Comparison of ENCODE assay signal across 10 cellular contexts in the genomic region with DNA sequence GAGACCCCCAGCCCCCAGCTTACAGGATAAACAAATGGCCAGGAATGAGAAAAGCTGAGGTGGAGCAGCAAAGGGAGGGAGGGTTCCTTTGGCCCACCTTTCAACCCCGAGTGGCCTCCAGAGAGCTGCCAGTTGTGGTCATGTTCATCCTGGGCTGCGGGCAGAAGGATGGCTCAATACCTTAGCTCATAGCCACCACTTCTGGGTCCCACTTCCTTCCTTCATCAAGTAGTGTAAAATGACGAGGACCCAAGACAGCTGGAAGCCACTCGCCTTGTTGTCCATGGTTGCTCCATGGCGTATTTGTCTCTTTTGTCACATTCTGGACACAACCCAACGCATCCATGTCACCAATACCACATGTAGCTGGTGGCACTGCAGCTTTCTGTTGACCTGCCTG. TPM values are rescaled to one million over a fixed set of nuclear protein-coding genes. Genes with fewer than 3 reads are reported as not detected.
DNase-seq lines count a peak whose midpoint lies in the region; ATAC-seq and TF ChIP-seq lines count a peak whose summit lies in the region.
"Had no signal": no experiment of that assay in that cellular context is flagged by ENCODE, and none has a peak within 500 bp of the region (broad histone marks: within the 10 kb centered on the region; RNA-seq: fewer than 3 reads in every experiment).

No MANE protein-coding gene starts in this region.

- peaks cover 46% of the 10 kb centered on the region for H3K36me3 Mint-ChIP-seq in activated CD4-positive, alpha-beta T cell treated with anti-CD3 and anti-CD28 coated beads for 36 hours (ENCODE audit: low read depth)
- H3K36me3 Mint-ChIP-seq in H9 (ENCODE audit: insufficient read depth in 1 of 3, low read depth in 3 of 3), result peaks cover 2 to 12% (median 4%) of the 10 kb centered on the region in 3 experiments; a peak in 5 of 7 replicates
- H3K36me3 Mint-ChIP-seq: brain had no signal

- 43 to 57% (median 50%) methylated on average over 6 of the region's 6 CpGs for WGBS in spleen, 5 donors
- no CpG with 5 or more reads among the region's 6 CpGs for WGBS in H9 (ENCODE audit: extremely low coverage, insufficient read length, low lambda C conversion rate)

- H3K27me3 ChIP-seq in spleen (replicated peaks in 1 of 7) (no peaks in the 10 kb centered on the region), H9 (ENCODE audit: insufficient read depth, low read length) (no peaks in the 10 kb centered on the region)

- no peak overlapping the region for H3T11ph ChIP-seq in H9 (ENCODE audit: low read length)

- H3K79me1 ChIP-seq in H9 (ENCODE audit: insufficient read depth, low read depth, low read length, poor library complexity, severe bottlenecking), result no peaks in the 10 kb centered on the region

- H3K9ac ChIP-seq in H9 (ENCODE audit: extremely low read depth, insufficient read length, low read length), result no peak overlapping the region

- ATAC-seq in activated CD4-positive, alpha-beta T cell treated with anti-CD3 and anti-CD28 coated beads for 36 hours, result peak; percentile 31
- peak; percentile 33 for ATAC-seq in HG03354 (IDR thresholded peaks at IDR 0.05; ENCODE audit: poor library complexity, severe bottlenecking, unreplicated experiment)

- H3K4ac ChIP-seq in H9 (ENCODE audit: low read depth, low read length), result no peak overlapping the region

- H4K91ac ChIP-seq in H9 (ENCODE audit: insufficient read length, low read depth, low read length), result no peak overlapping the region

- no peak overlapping the region for H2AFZ ChIP-seq in H9 (ENCODE audit: low read length)

- no peak overlapping the region for H3K14ac ChIP-seq in H9 (ENCODE audit: insufficient read depth, low read length)

- intact Hi-C loops in activated CD4-positive, alpha-beta T cell treated with anti-CD3 and anti-CD28 coated beads for 36 hours (cut with DNase I, micrococcal nuclease), result loop anchor here (1.0 to 2.0 kb wide), 2 partner anchors 24 kb away; partner anchors contain the start of gene CRACR2A (in 1 of the 2)
- intact Hi-C loops in spleen (cut with DNase I; ENCODE audit: low total_unique reads), result no loop called here

- H3K79me2 ChIP-seq in H9 (ENCODE audit: insufficient read depth, low read length), result no peaks in the 10 kb centered on the region

- no peaks in the 10 kb centered on the region for H4K20me1 ChIP-seq in H9 (ENCODE audit: control insufficient read depth, insufficient read depth, insufficient read length)

- H2BK12ac ChIP-seq in H9 (ENCODE audit: insufficient read length, low read depth, low read length), result no peak overlapping the region

- no peaks in the 10 kb centered on the region for H3K27me3 Mint-ChIP-seq in activated CD4-positive, alpha-beta T cell treated with anti-CD3 and anti-CD28 coated beads for 36 hours
- no peaks in the 10 kb centered on the region for H3K27me3 Mint-ChIP-seq in H9 (ENCODE audit: low read depth)
- H3K27me3 Mint-ChIP-seq: brain had no signal

- peak overlapping the region; percentile 37 to 88 (median 76) for H3K27ac ChIP-seq in spleen
- H3K27ac ChIP-seq in H9 (ENCODE audit: insufficient read length, low read depth, low read length), result no peak overlapping the region

- TF ChIP-seq CTCF in spleen (IDR thresholded peaks at IDR 0.05 in 8 of 11, conservative IDR thresholded peaks at IDR 0.05 in 3 of 11) (no peak), H9 (conservative IDR thresholded peaks at IDR 0.05) (no peak)

- H3K36me3 ChIP-seq in spleen, result peaks cover 0 to 68% (median 20%) of the 10 kb centered on the region in 6 donors

- CTCF ChIA-PET in activated CD4-positive, alpha-beta T cell treated with anti-CD3 and anti-CD28 coated beads for 36 hours (lab: Charles Lee), result interaction anchor here (1.0 to 1.4 kb wide), 3 partner anchors 13 to 49 kb away, joined by 3 to 4 read pairs (median 3); partner anchors contain the start of gene CRACR2A

- H3K27ac Mint-ChIP-seq in activated CD4-positive, alpha-beta T cell treated with anti-CD3 and anti-CD28 coated beads for 36 hours, result peak overlapping the region; percentile 73
- no peak overlapping the region for H3K27ac Mint-ChIP-seq in H9

- no peaks in the 10 kb centered on the region for H3K9me3 Mint-ChIP-seq in activated CD4-positive, alpha-beta T cell treated with anti-CD3 and anti-CD28 coated beads for 36 hours (ENCODE audit: low read depth)
- H3K9me3 Mint-ChIP-seq in H9, result peaks cover 3 to 10% of the 10 kb centered on the region in 2 experiments; a peak in 4 of 5 replicates

- H3K4me1 ChIP-seq in spleen (peaks cover 0 to 57% (median 22%) of the 10 kb centered on the region in 6 donors), H9 (ENCODE audit: insufficient read depth, low read length) (peaks cover 4% of the 10 kb centered on the region)

- no peak overlapping the region for H3K4me2 ChIP-seq in H9 (ENCODE audit: insufficient read depth, insufficient read length, low read length)

- no peak overlapping the region for H2AK5ac ChIP-seq in H9 (ENCODE audit: insufficient read length, low read length)

- no peak overlapping the region for H2BK15ac ChIP-seq in H9 (ENCODE audit: low read depth, low read length)

- no peak overlapping the region for H2BK5ac ChIP-seq in H9 (ENCODE audit: insufficient read length, low read length)

- no peak overlapping the region for H4K5ac ChIP-seq in H9 (ENCODE audit: insufficient read length, low read depth, low read length)

- no peaks in the 10 kb centered on the region for H3K9me3 ChIP-seq in spleen
- peaks cover 2% of the 10 kb centered on the region for H3K9me3 ChIP-seq in H9 (ENCODE audit: control insufficient read depth, low read depth, low read length)

- no peaks in the 10 kb centered on the region for H3K23me2 ChIP-seq in H9 (ENCODE audit: insufficient read length, low read depth, low read length, poor library complexity, severe bottlenecking)

- H3K4me1 Mint-ChIP-seq in activated CD4-positive, alpha-beta T cell treated with anti-CD3 and anti-CD28 coated beads for 36 hours, result peaks cover 37% of the 10 kb centered on the region
- H3K4me1 Mint-ChIP-seq in H9, result peaks cover 39 to 48% of the 10 kb centered on the region in 2 experiments

- no peak overlapping the region for H3K18ac ChIP-seq in H9 (ENCODE audit: insufficient read length, low read depth, low read length)

- no peak overlapping the region for H4K8ac ChIP-seq in H9 (replicated peaks; ENCODE audit: insufficient read length, low read depth, low read length)

- no peak for TF ChIP-seq POLR2A in spleen (IDR thresholded peaks at IDR 0.05)

- H3K4me3 ChIP-seq in spleen, result peak overlapping the region in 2 of 8 donors; percentile 10 to 51

- POLR2A ChIA-PET in activated CD4-positive, alpha-beta T cell treated with anti-CD3 and anti-CD28 coated beads for 36 hours (lab: Charles Lee), result interaction anchor here (0.8 kb wide), 1 partner anchor 15 kb away, joined by 3 read pairs; no protein-coding TSS in a partner anchor

- H3K56ac ChIP-seq in H9 (ENCODE audit: insufficient read length, low read depth, low read length), result no peak overlapping the region

- H3K23ac ChIP-seq in H9 (ENCODE audit: insufficient read length, low read depth, low read length), result no peak overlapping the region

- H2BK20ac ChIP-seq in H9 (ENCODE audit: low read depth, low read length, poor library complexity, severe bottlenecking), result no peak overlapping the region

- H2BK120ac ChIP-seq in H9 (ENCODE audit: low read depth, low read length, poor library complexity, severe bottlenecking), result no peak overlapping the region

- H3K4me3 Mint-ChIP-seq in activated CD4-positive, alpha-beta T cell treated with anti-CD3 and anti-CD28 coated beads for 36 hours, result no peak overlapping the region
- no peak overlapping the region for H3K4me3 Mint-ChIP-seq in H9

- DNase-seq in activated CD4-positive, alpha-beta T cell treated with anti-CD3 and anti-CD28 coated beads for 36 hours, result peak; percentile 45
- DNase-seq in activated CD4-positive, alpha-beta T cell treated with anti-CD3 and anti-CD28 coated beads for 1 hour, result no peak
- DNase-seq in UCSD-AML1 (lab: John Stamatoyannopoulos, UW; ENCODE audit: unreplicated experiment), result peak; percentile 48
- DNase-seq in spleen, result peak; percentile 81
- no peak for DNase-seq in activated CD4-positive, CD25-positive, alpha-beta regulatory T cell treated with anti-CD3 and anti-CD28 coated beads, Interleukin-2, amount 50 U/mL, for 72 hours
- no peak for DNase-seq in H9
- DNase-seq in DMS53 (lab: John Stamatoyannopoulos, UW), result no peak
- DNase-seq: GOT3 had no signal

RNA-seq across cellular contexts. Expression of gene CRACR2A, which starts 24.2 kb away (rescaled TPM):
- total RNA-seq in activated CD4-positive, alpha-beta T cell treated with anti-CD3 and anti-CD28 coated beads for 36 hours, result 10 to 100 TPM; 19.2 to 22.5 TPM
- total RNA-seq in spleen (10 to 100 TPM; 18.9 to 27.6 (median 22.1) TPM), H9 (2021) (2.0 and 2.1 TPM in 2 replicates)
- polyA plus RNA-seq in spleen, result 1 to 10 TPM; 3.3 to 6.0 (median 4.5) TPM

Comparison
In these comparisons a context has a peak if more than half of its experiments do, and no peak if none do; other contexts are left out.
1. DNase-seq: peak in activated CD4-positive, alpha-beta T cell treated with anti-CD3 and anti-CD28 coated beads for 36 hours (single experiment), UCSD-AML1 (single experiment) and spleen (single experiment); none in activated CD4-positive, alpha-beta T cell treated with anti-CD3 and anti-CD28 coated beads for 1 hour (single experiment), activated CD4-positive, CD25-positive, alpha-beta regulatory T cell treated with anti-CD3 and anti-CD28 coated beads, Interleukin-2, amount 50 U/mL, for 72 hours (single experiment), H9 (single experiment) and DMS53 (single experiment).